ENCODE assay signal across 14 cellular contexts in genomic region chr14:100710391-100711116, GRCh38. TPM values are rescaled to one million over a fixed set of nuclear protein-coding genes. Genes with fewer than 3 reads are reported as not detected.
"Had no signal": no experiment of that assay in that cellular context is flagged by ENCODE, and none has a peak within 500 bp of the region (broad histone marks: within the 10 kb centered on the region; RNA-seq: fewer than 3 reads in every experiment).

No MANE protein-coding gene starts in this region.

- H3K36me3 ChIP-seq: esophagus squamous epithelium, right atrium auricular region, transverse colon had no signal

- H3K27ac ChIP-seq: esophagus squamous epithelium, right atrium auricular region had no signal

- H3K9me3 ChIP-seq: esophagus squamous epithelium, right atrium auricular region, transverse colon had no signal

- H3K9me3 Mint-ChIP-seq: activated naive CD4-positive, alpha-beta T cell treated with anti-CD3 and anti-CD28 coated beads, Interleukin-2, amount 50 U/mL, for 72 hours; activated T-cell treated with anti-CD3 and anti-CD28 coated beads, Interleukin-2, amount 50 U/mL, for 4 hours had no signal

- H3K4me3 Mint-ChIP-seq: activated T-cell treated with anti-CD3 and anti-CD28 coated beads, Interleukin-2, amount 50 U/mL, for 4 hours; memory B cell; stimulated activated naive B cell treated with anti-CD40 and anti-IgM and Interleukin-4, amounts not matched to agents 10 μg/mL and 1 μg/mL and 100 μg/mL, for 72 hours had no signal

- DNase-seq: activated CD4-positive, alpha-beta T cell treated with anti-CD3 and anti-CD28 coated beads, Interleukin-2, amount 50 U/mL, for 48 hours; activated effector memory CD4-positive, alpha-beta T cell treated with anti-CD3 and anti-CD28 coated beads, Interleukin-2, amount 50 U/mL, for 16 hours; aorta; esophagus squamous epithelium; islet precursor cell; stimulated activated CD4-positive, alpha-beta T cell treated with anti-CD3 and anti-CD28 coated beads, Interleukin-1b, Interleukin-23, amount 100 ng/mL, for 48 hours; stimulated activated naive B cell treated with anti-CD40 and anti-IgM and Interleukin-4, amounts not matched to agents 10 μg/mL and 1 μg/mL and 100 μg/mL, for 72 hours; T-helper 2 cell; transverse colon had no signal

- H3K27ac Mint-ChIP-seq: activated naive CD4-positive, alpha-beta T cell treated with anti-CD3 and anti-CD28 coated beads, Interleukin-2, amount 50 U/mL, for 72 hours; memory B cell; stimulated activated naive B cell treated with anti-CD40 and anti-IgM and Interleukin-4, amounts not matched to agents 10 μg/mL and 1 μg/mL and 100 μg/mL, for 72 hours had no signal

- H3K36me3 Mint-ChIP-seq: activated naive CD4-positive, alpha-beta T cell treated with anti-CD3 and anti-CD28 coated beads, Interleukin-2, amount 50 U/mL, for 72 hours; memory B cell; stimulated activated naive B cell treated with anti-CD40 and anti-IgM and Interleukin-4, amounts not matched to agents 10 μg/mL and 1 μg/mL and 100 μg/mL, for 72 hours had no signal

RNA-seq across cellular contexts. Expression of gene DLK1, which starts 16.1 kb away (rescaled TPM):
- total RNA-seq: activated naive CD4-positive, alpha-beta T cell treated with anti-CD3 and anti-CD28 coated beads, Interleukin-2, amount 50 U/mL, for 72 hours; aorta; esophagus squamous epithelium; right atrium auricular region; subcutaneous adipose tissue; transverse colon had no signal
